ENCODE assay signal across 8 cellular contexts in the genomic region with DNA sequence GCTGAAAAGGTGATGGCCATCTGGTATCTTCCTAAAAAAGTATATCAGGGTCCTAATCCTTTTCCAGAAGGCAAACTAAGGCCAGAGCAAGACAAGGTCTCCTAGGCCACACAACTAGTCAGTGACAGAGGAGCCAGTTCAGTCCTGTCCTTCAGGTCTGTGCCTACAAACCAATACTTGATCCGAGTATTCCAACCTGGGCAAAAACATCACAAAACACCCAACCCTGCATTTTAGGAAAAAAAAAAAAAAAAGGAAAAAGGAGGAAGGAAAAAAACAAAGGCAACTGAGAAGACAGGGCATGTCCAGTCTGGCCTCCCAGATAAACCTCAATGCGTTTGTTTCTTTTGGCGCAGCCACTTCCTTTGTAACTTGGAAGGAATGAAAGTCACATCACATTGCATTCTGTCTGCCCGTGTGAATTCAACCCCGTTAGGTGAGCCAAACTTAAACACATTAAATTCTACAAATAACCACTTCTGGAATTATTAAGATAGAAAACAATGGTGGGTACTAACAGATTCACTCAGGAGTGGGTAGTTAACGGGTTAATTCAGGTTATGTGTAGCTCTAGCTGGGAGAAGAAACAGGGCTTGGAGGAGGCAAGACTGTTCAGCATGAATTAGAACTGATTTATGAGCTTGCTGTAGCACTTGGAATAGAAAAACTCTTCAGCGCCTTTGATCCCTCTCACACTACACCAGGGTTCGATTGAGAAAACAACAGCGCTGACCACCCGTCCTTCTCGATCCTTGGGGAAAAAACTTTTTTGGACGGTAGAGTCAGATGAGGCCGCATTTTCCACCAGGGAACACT. TPM values are rescaled to one million over a fixed set of nuclear protein-coding genes. Genes with fewer than 3 reads are reported as not detected.
DNase-seq lines count a peak whose midpoint lies in the region; ATAC-seq and TF ChIP-seq lines count a peak whose summit lies in the region.

No MANE protein-coding gene starts in this region.

- peak; percentile 31 for ATAC-seq in GM21825 (IDR thresholded peaks at IDR 0.05; ENCODE audit: unreplicated experiment)
- ATAC-seq in memory B cell (ENCODE audit: low read depth) = no peak

- no peak for TF ChIP-seq CTCF in choroid plexus epithelial cell (conservative IDR thresholded peaks at IDR 0.05; ENCODE audit: low read depth, low read length)
- no peak for TF ChIP-seq CTCF in type B pancreatic cell (conservative IDR thresholded peaks at IDR 0.05)

- no peaks in the 10 kb centered on the region for H3K36me3 Mint-ChIP-seq in memory B cell
- H3K36me3 Mint-ChIP-seq in type B pancreatic cell = peaks cover 5% of the 10 kb centered on the region

- H3K4me3 Mint-ChIP-seq in memory B cell = peak overlapping the region; percentile 59
- peak overlapping the region; percentile 96 for H3K4me3 Mint-ChIP-seq in type B pancreatic cell

- H3K9me3 Mint-ChIP-seq in memory B cell (no peaks in the 10 kb centered on the region), type B pancreatic cell (no peaks in the 10 kb centered on the region)

- H3K27ac Mint-ChIP-seq in memory B cell (no peak overlapping the region), type B pancreatic cell (peak overlapping the region; percentile 86)

- H3K27me3 Mint-ChIP-seq in memory B cell = peaks cover 13% of the 10 kb centered on the region
- H3K27me3 Mint-ChIP-seq in type B pancreatic cell = no peaks in the 10 kb centered on the region

- peaks cover 4% of the 10 kb centered on the region for H3K4me1 Mint-ChIP-seq in memory B cell
- H3K4me1 Mint-ChIP-seq in type B pancreatic cell (ENCODE audit: unreplicated experiment) = peaks cover 25% of the 10 kb centered on the region

- H3K4me3 ChIP-seq in choroid plexus epithelial cell (ENCODE audit: low read depth, low read length) = peak overlapping the region; percentile 76

- DNase-seq in DMS53 (lab: John Stamatoyannopoulos, UW) (peak; percentile 65), NCI-H446 treated with DMSO at 0.1 percent for 48 hours (lab: John Stamatoyannopoulos, UW) (peak; percentile 5), choroid plexus epithelial cell (ENCODE audit: low read depth) (peak; percentile 67), memory B cell (ENCODE audit: low spot score in 2 of 2) (no peak), type B pancreatic cell (ENCODE audit: extremely low spot score, unreplicated experiment) (no peak), globus pallidus (ENCODE audit: low spot score) (no peak), NCI-H2196 treated with DMSO at 0.1 percent for 48 hours (lab: John Stamatoyannopoulos, UW; ENCODE audit: unreplicated experiment) (no peak)

RNA-seq across cellular contexts. Expression of a gene that starts 43.0 kb away (rescaled TPM):
- total RNA-seq in type B pancreatic cell (ENCODE audit: low replicate concordance) = 4.9 and 11.6 TPM in 2 replicates

RNA-seq across cellular contexts. Expression of a gene that starts 53.4 kb away (rescaled TPM):
- 45.9 and 56.8 TPM in 2 replicates for total RNA-seq in type B pancreatic cell (ENCODE audit: low replicate concordance)

Comparison
In these comparisons a context has a peak if more than half of its experiments do, and no peak if none do; other contexts are left out.
1. DNase-seq: peak in DMS53 (single experiment), NCI-H446 treated with DMSO at 0.1 percent for 48 hours (single experiment) and choroid plexus epithelial cell (single experiment); none in memory B cell (0 of 2), type B pancreatic cell (single experiment), globus pallidus (single experiment) and NCI-H2196 treated with DMSO at 0.1 percent for 48 hours (single experiment).